13 cellular contexts compared by ENCODE assay signal in genomic region chr10:69866246-69866687, GRCh38.
A peak's percentile ranks its signal among the peaks of the same experiment; 100 is the strongest.
DNase-seq lines count a peak whose midpoint lies in the region; ATAC-seq, FAIRE-seq and TF ChIP-seq lines count a peak whose summit lies in the region.
"Had no signal": no experiment of that assay in that cellular context is flagged by ENCODE, and none has a peak within 500 bp of the region (broad histone marks: within the 10 kb centered on the region; RNA-seq: fewer than 3 reads in every experiment).

No MANE protein-coding gene starts in this region.

- in situ Hi-C loops in transverse colon (cut with MboI; ENCODE audit: low pct_ligation_motif_present in 1 of 4, low pct_unique_long_range_greater_than_20kb in 1 of 4, low sequenced_read_pairs in 3 of 4) (no loop called here), ACHN (cut with HindIII; ENCODE audit: low pct_ligation_motif_present, low pct_unique_long_range_greater_than_20kb, low sequenced_read_pairs) (no loop called here)

- H3K27me3 ChIP-seq in H1 (replicated peaks in 1 of 4; ENCODE audit: control insufficient read depth in 3 of 4, extremely low read depth in 1 of 4, insufficient read depth in 3 of 4, low read length in 3 of 4) (no peaks in the 10 kb centered on the region; a peak in 1 of 7 replicates), muscle layer of duodenum (ENCODE audit: low read depth, low read length) (no peaks in the 10 kb centered on the region), transverse colon (no peaks in the 10 kb centered on the region)

- H4K8ac ChIP-seq in H1 (ENCODE audit: extremely low read depth, insufficient read depth, low read length) = no peak overlapping the region

- H3K79me1 ChIP-seq in H1 (ENCODE audit: low read depth, low read length) = no peaks in the 10 kb centered on the region

- no peak overlapping the region for H3K9ac ChIP-seq in H1 (replicated peaks in 1 of 4; ENCODE audit: extremely low read depth in 1 of 4, low read depth in 3 of 4, low read length in 3 of 4)

- DNase-seq in RPMI7951 (ENCODE audit: low read depth) = peak; percentile 78
- no peak for DNase-seq in H1 (ENCODE audit: low read depth in 1 of 2, low spot score in 2 of 2)
- no peak for DNase-seq in transverse colon
- DNase-seq in ACHN = no peak
- DNase-seq in superior temporal gyrus (ENCODE audit: extremely low spot score) = no peak
- DNase-seq: activated CD4-positive, alpha-beta T cell treated with anti-CD3 and anti-CD28 coated beads for 1 hour; activated T-cell treated with anti-CD3 and anti-CD28 coated beads, Interleukin-2, amount 50 U/mL, for 4 hours; effector memory CD4-positive, alpha-beta T cell; MM.1S; NCI-H2171; SW 1271 had no signal

- no peak overlapping the region for H3K14ac ChIP-seq in H1 (ENCODE audit: insufficient read length)

- no peak overlapping the region for H2AFZ ChIP-seq in H1 (ENCODE audit: low read length)

- 73% methylated on average over 5 of the region's 5 CpGs; no CpG with 5 or more reads in 1 of the 2 experiments for WGBS in H1 (ENCODE audit: extremely low coverage in 1 of 2, insufficient coverage in 1 of 2, insufficient read length in 1 of 2, insufficient replicate concordance in 2 of 2, low coverage in 1 of 2, low lambda C conversion rate in 2 of 2, missing lambda C conversion rate in 1 of 2), 2 experiments
- WGBS in transverse colon (ENCODE audit: low coverage in 1 of 2), 2 donors = 67% methylated on average over 3 of the region's 5 CpGs; no CpG with 5 or more reads in 1 of the 2 donors

- peak overlapping the region; percentile 63 for H2BK20ac ChIP-seq in H1 (ENCODE audit: low read length)

- H3K9me3 ChIP-seq in H1 (ENCODE audit: insufficient read depth in 2 of 2, low read depth in 1 of 2, low read length in 1 of 2) (no peaks in the 10 kb centered on the region), muscle layer of duodenum (ENCODE audit: control insufficient read depth in 1 of 2, low read length in 2 of 2) (no peaks in the 10 kb centered on the region), transverse colon (no peaks in the 10 kb centered on the region)

- no peaks in the 10 kb centered on the region for H3K23me2 ChIP-seq in H1 (ENCODE audit: low read depth, low read length)

- CTCF ChIA-PET in H1 (lab: Charles Lee; ENCODE audit: partially characterized antibody) = interaction anchor here (0.9 to 15.3 kb wide), 14 partner anchors 11 to 68 kb away, joined by 3 to 170 read pairs (median 4); no protein-coding TSS in a partner anchor

- peak overlapping the region; percentile 60 for H4K91ac ChIP-seq in H1 (replicated peaks; ENCODE audit: insufficient read length, low read length)

- TF ChIP-seq POLR2A in H1 (IDR thresholded peaks at IDR 0.05; ENCODE audit: control extremely low read depth in 1 of 2, low read depth in 2 of 2, low read length in 2 of 2) (no peak), transverse colon (IDR thresholded peaks at IDR 0.05) (no peak)

- H3K36me3 ChIP-seq in H1 (ENCODE audit: control insufficient read depth in 2 of 4, insufficient read depth in 4 of 4, low read length in 3 of 4) = no peaks in the 10 kb centered on the region
- no peaks in the 10 kb centered on the region for H3K36me3 ChIP-seq in muscle layer of duodenum (ENCODE audit: control insufficient read depth in 1 of 2, insufficient read depth in 2 of 2, low read length in 2 of 2)
- H3K36me3 ChIP-seq in transverse colon = no peaks in the 10 kb centered on the region

- H2BK12ac ChIP-seq in H1 (ENCODE audit: low read depth, low read length) = peak overlapping the region; percentile 91; the same call in 1 of the 2 replicates

- H2AK5ac ChIP-seq in H1 (ENCODE audit: low read depth, low read length) = peak overlapping the region; percentile 26; the same call in 1 of the 2 replicates

- H3K4me3 ChIP-seq in H1 (ENCODE audit: extremely low read depth in 1 of 4, insufficient read depth in 2 of 4, low read depth in 3 of 4, low read length in 4 of 4) = peak overlapping the region in 1 of 4 experiments; percentile 19; a peak in 1 of 8 replicates
- peak overlapping the region in 1 of 2 donors; percentile 50 for H3K4me3 ChIP-seq in muscle layer of duodenum (ENCODE audit: low read depth in 1 of 2, low read length in 2 of 2)
- no peak overlapping the region for H3K4me3 ChIP-seq in transverse colon

- peak overlapping the region; percentile 46 to 52; a peak in 3 of 4 replicates for H3K4me2 ChIP-seq in H1 (ENCODE audit: insufficient read depth in 1 of 2, low read depth in 2 of 2, low read length in 2 of 2)

- H4K5ac ChIP-seq in H1 (ENCODE audit: insufficient read length, low read depth, low read length) = peak overlapping the region; percentile 18

- H2BK5ac ChIP-seq in H1 (ENCODE audit: low read depth, low read length) = peak overlapping the region; percentile 98; the same call in 1 of the 2 replicates

- peak overlapping the region; percentile 49; the same call in 1 of the 2 replicates for H2BK15ac ChIP-seq in H1 (ENCODE audit: low read length)

- TF ChIP-seq EP300 in H1 (IDR thresholded peaks at IDR 0.05; ENCODE audit: borderline replicate concordance in 1 of 2, low read depth in 2 of 2, low read length in 2 of 2) (no peak), transverse colon (IDR thresholded peaks at IDR 0.05; ENCODE audit: low read depth) (no peak)

- no peaks in the 10 kb centered on the region for H3K79me2 ChIP-seq in H1 (ENCODE audit: control insufficient read depth in 1 of 2, insufficient read depth in 2 of 2, low read length in 2 of 2)

- H3K4ac ChIP-seq in H1 (replicated peaks; ENCODE audit: insufficient read length, low read depth, low read length) = peak overlapping the region; percentile 40

- 0 out of 2 replicates have a peak overlapping the region, but pooled peaks have one; percentile 13 for H3K27ac ChIP-seq in H1 (ENCODE audit: low read depth, low read length)
- H3K27ac ChIP-seq in muscle layer of duodenum (ENCODE audit: low read length) = peak overlapping the region; percentile 36
- peak overlapping the region; percentile 57 to 80 (median 74) for H3K27ac ChIP-seq in transverse colon

- H3K56ac ChIP-seq in H1 (replicated peaks; ENCODE audit: insufficient read length, low read depth, low read length) = no peak overlapping the region

- ATAC-seq in HG03571 (IDR thresholded peaks at IDR 0.05; ENCODE audit: unreplicated experiment) = no peak
- ATAC-seq: activated T-cell treated with anti-CD3 and anti-CD28 coated beads, Interleukin-2, amount 50 U/mL, for 4 hours had no signal

- H2BK120ac ChIP-seq in H1 (replicated peaks; ENCODE audit: low read depth, low read length) = no peak overlapping the region

- no peak overlapping the region for H3K23ac ChIP-seq in H1 (ENCODE audit: insufficient read length)

- intact Hi-C loops in transverse colon (cut with DNase I; ENCODE audit: low total_unique reads) = no loop called here

- POLR2A ChIA-PET in H1 (lab: Charles Lee; ENCODE audit: partially characterized antibody) = interaction anchor here (0.9 to 1.5 kb wide), 5 partner anchors 8 to 51 kb away, joined by 3 to 5 read pairs (median 3); no protein-coding TSS in a partner anchor

- TF ChIP-seq CTCF in H1 (IDR thresholded peaks at IDR 0.05; ENCODE audit: control extremely low read depth in 1 of 3, insufficient read depth in 1 of 3, low read depth in 1 of 3, low read length in 3 of 3) (no peak), transverse colon (IDR thresholded peaks at IDR 0.05) (no peak)

- no peaks in the 10 kb centered on the region for H4K20me1 ChIP-seq in H1 (replicated peaks in 1 of 2; ENCODE audit: control insufficient read depth in 1 of 2, insufficient read depth in 2 of 2, low read length in 2 of 2)

- no peak for TF ChIP-seq RAD21 in H1 (IDR thresholded peaks at IDR 0.05 in 1 of 2, conservative IDR thresholded peaks at IDR 0.05 in 1 of 2; ENCODE audit: low read depth in 2 of 2, low read length in 2 of 2)

- H3K18ac ChIP-seq in H1 (ENCODE audit: extremely low read depth, low read length) = peak overlapping the region; percentile 44

- H3K4me1 ChIP-seq in H1 (replicated peaks in 1 of 4; ENCODE audit: control insufficient read depth in 3 of 4, insufficient read depth in 4 of 4, low read length in 3 of 4) = peaks cover 11 to 53% (median 39%) of the 10 kb centered on the region in 4 experiments
- peaks cover 0 to 21% of the 10 kb centered on the region in 2 donors for H3K4me1 ChIP-seq in muscle layer of duodenum (ENCODE audit: control insufficient read depth in 1 of 2, insufficient read depth in 2 of 2, low read length in 2 of 2)
- peaks cover 12 to 47% (median 40%) of the 10 kb centered on the region in 4 donors for H3K4me1 ChIP-seq in transverse colon

- FAIRE-seq in H1 (lab: Jason Lieb, UNC) = no peak

TF ChIP-seq in H1, 55 proteins besides CTCF, POLR2A, EP300 and RAD21:
- TF ChIP-seq MAX (IDR thresholded peaks at IDR 0.05) (no peak), CHD2 (IDR thresholded peaks at IDR 0.05; ENCODE audit: low read length) (no peak), YY1 (IDR thresholded peaks at IDR 0.05; ENCODE audit: low read depth, low read length) (no peak), RXRA (IDR thresholded peaks at IDR 0.05; ENCODE audit: insufficient read depth, low read depth, low read length) (no peak), PHF8 (conservative IDR thresholded peaks at IDR 0.05; ENCODE audit: low read depth, low read length) (no peak)

Comparison
In these comparisons a context has a peak if more than half of its experiments do, and no peak if none do; other contexts are left out.
1. H3K27ac ChIP-seq: peak in every context shown above with its lines; median percentile 74 in transverse colon; 36 in muscle layer of duodenum; 13 in H1.